In genomic region chr18:40414155-40414754, GRCh38 we compare ENCODE assay signal across 15 cellular contexts.
A peak's percentile ranks its signal among the peaks of the same experiment; 100 is the strongest.
DNase-seq lines count a peak whose midpoint lies in the region; ATAC-seq and TF ChIP-seq lines count a peak whose summit lies in the region.
"Had no signal": no experiment of that assay in that cellular context is flagged by ENCODE, and none has a peak within 500 bp of the region (broad histone marks: within the 10 kb centered on the region; RNA-seq: fewer than 3 reads in every experiment).

No MANE protein-coding gene starts in this region.

- ATAC-seq in foreskin keratinocyte, result peak; percentile 45
- ATAC-seq in left cardiac atrium, result no peak
- no peak for ATAC-seq in WTC11
- ATAC-seq: activated CD4-positive, CD25-positive, alpha-beta regulatory T cell treated with anti-CD3 and anti-CD28 coated beads, Interleukin-2, amount 50 U/mL, for 24 hours had no signal

- H3K27ac ChIP-seq in foreskin keratinocyte, result no peak overlapping the region
- H3K27ac ChIP-seq in substantia nigra (ENCODE audit: low read depth, low read length, poor library complexity, severe bottlenecking), result no peak overlapping the region

- H3K27ac Mint-ChIP-seq in Calu3 (ENCODE audit: unreplicated experiment) (no peak overlapping the region), WTC11 (no peak overlapping the region)
- H3K27ac Mint-ChIP-seq: HFFc6 had no signal

- no peaks in the 10 kb centered on the region for H3K4me1 ChIP-seq in foreskin keratinocyte
- H3K4me1 ChIP-seq: BE2C had no signal

- peak; percentile 5 for DNase-seq in Calu3
- peak; percentile 60 for DNase-seq in NCI-H128 (lab: John Stamatoyannopoulos, UW; ENCODE audit: unreplicated experiment)
- DNase-seq in SK-N-DZ (ENCODE audit: low spot score), result peak; percentile 61
- peak; percentile 37 to 73 for DNase-seq in foreskin keratinocyte
- no peak for DNase-seq in left cardiac atrium
- DNase-seq in posterior vena cava (ENCODE audit: low spot score), result no peak
- DNase-seq in substantia nigra (lab: John Stamatoyannopoulos, UW), result no peak
- no peak for DNase-seq in WTC11 (ENCODE audit: low spot score)
- DNase-seq: activated T-cell treated with anti-CD3 and anti-CD28 coated beads for 4 hours; BE2C; HFFc6; islet precursor cell; stimulated activated naive CD4-positive, alpha-beta T cell treated with Interleukin-2 at 50 U/mL for 16 hours; SW 1271 had no signal

- no peaks in the 10 kb centered on the region for H3K36me3 Mint-ChIP-seq in Calu3 (ENCODE audit: insufficient read depth, unreplicated experiment)
- no peaks in the 10 kb centered on the region for H3K36me3 Mint-ChIP-seq in WTC11

- H3K9me3 Mint-ChIP-seq in Calu3 (ENCODE audit: low read depth, unreplicated experiment), result no peaks in the 10 kb centered on the region
- no peaks in the 10 kb centered on the region for H3K9me3 Mint-ChIP-seq in WTC11

- intact Hi-C loops in Calu3 (cut with micrococcal nuclease; ENCODE audit: unreplicated experiment) (no loop called here), left cardiac atrium (cut with DNase I) (no loop called here), posterior vena cava (cut with DNase I) (no loop called here)

- POLR2A ChIA-PET in WTC11 (lab: Charles Lee), result no interaction called here

- H3K27me3 Mint-ChIP-seq in Calu3 (ENCODE audit: unreplicated experiment) (peaks cover 10% of the 10 kb centered on the region), WTC11 (ENCODE audit: low read depth) (no peaks in the 10 kb centered on the region)

- TF ChIP-seq CTCF in Calu3 (IDR thresholded peaks at IDR 0.05; ENCODE audit: unreplicated experiment) (no peak), foreskin keratinocyte (conservative IDR thresholded peaks at IDR 0.05) (no peak), WTC11 (IDR thresholded peaks at IDR 0.05) (no peak)

- H3K4me3 Mint-ChIP-seq in Calu3 (ENCODE audit: low read depth, unreplicated experiment) (no peak overlapping the region), WTC11 (no peak overlapping the region)
- H3K4me3 Mint-ChIP-seq: HFFc6 had no signal

- H3K4me1 Mint-ChIP-seq in Calu3 (ENCODE audit: low read depth, unreplicated experiment), result peaks cover 9% of the 10 kb centered on the region
- H3K4me1 Mint-ChIP-seq in WTC11, result no peaks in the 10 kb centered on the region

- no peaks in the 10 kb centered on the region for H3K27me3 ChIP-seq in foreskin keratinocyte
- H3K27me3 ChIP-seq: BE2C had no signal

- CTCF ChIA-PET in Calu3 (lab: Charles Lee), result no interaction called here
- CTCF ChIA-PET in WTC11 (lab: Charles Lee), result interaction anchor here (1.5 to 1.6 kb wide), 2 partner anchors 9 to 384 kb away, joined by 3 read pairs; no protein-coding TSS in a partner anchor

- no TSS peak for BruUV-seq in Calu3 (replicated peaks; lab: Mats Ljungman, UMichigan)

TF ChIP-seq in WTC11, 78 proteins besides CTCF, POLR2A, EP300 and RAD21:
- TF ChIP-seq CREB1 (CRISPR knock-in tag; IDR thresholded peaks at IDR 0.05), result no peak
- no peak for TF ChIP-seq ZNF671 (CRISPR knock-in tag; IDR thresholded peaks at IDR 0.05)
- no peak for TF ChIP-seq E2F1 (CRISPR knock-in tag; IDR thresholded peaks at IDR 0.05)
- no peak for TF ChIP-seq TEAD4 (CRISPR knock-in tag; IDR thresholded peaks at IDR 0.05)
- TF ChIP-seq RELA (CRISPR knock-in tag; IDR thresholded peaks at IDR 0.05; ENCODE audit: borderline replicate concordance), result no peak
- no peak for TF ChIP-seq SOX15 (CRISPR knock-in tag; IDR thresholded peaks at IDR 0.05)
- no peak for TF ChIP-seq JUN (CRISPR knock-in tag; IDR thresholded peaks at IDR 0.05)
- no peak for TF ChIP-seq TP53 (CRISPR knock-in tag; IDR thresholded peaks at IDR 0.05)
- TF ChIP-seq ATF2 (CRISPR knock-in tag; IDR thresholded peaks at IDR 0.05; ENCODE audit: borderline replicate concordance, low read depth), result no peak
- no peak for TF ChIP-seq TEAD1 (CRISPR knock-in tag; IDR thresholded peaks at IDR 0.05)
- TF ChIP-seq ELF4 (CRISPR knock-in tag; IDR thresholded peaks at IDR 0.05; ENCODE audit: low read depth), result no peak
- TF ChIP-seq ZSCAN18 (CRISPR knock-in tag; IDR thresholded peaks at IDR 0.05), result no peak
- no peak for TF ChIP-seq ZBTB43 (CRISPR knock-in tag; IDR thresholded peaks at IDR 0.05)
- no peak for TF ChIP-seq CREM (CRISPR knock-in tag; IDR thresholded peaks at IDR 0.05)
- no peak for TF ChIP-seq SMAD4 (CRISPR knock-in tag; IDR thresholded peaks at IDR 0.05)
- no peak for TF ChIP-seq RORB (CRISPR knock-in tag; IDR thresholded peaks at IDR 0.05)
- no peak for TF ChIP-seq GRHL2 (CRISPR knock-in tag; IDR thresholded peaks at IDR 0.05; ENCODE audit: insufficient replicate concordance, severe bottlenecking)
- no peak for TF ChIP-seq ZNF232 (CRISPR knock-in tag; IDR thresholded peaks at IDR 0.05)
- TF ChIP-seq ATF1 (CRISPR knock-in tag; IDR thresholded peaks at IDR 0.05), result no peak
- no peak for TF ChIP-seq NFE2L1 (CRISPR knock-in tag; IDR thresholded peaks at IDR 0.05)

Comparison
In these comparisons a context has a peak if more than half of its experiments do, and no peak if none do; other contexts are left out.
1. DNase-seq: peak in Calu3 (single experiment), NCI-H128 (single experiment), SK-N-DZ (single experiment) and foreskin keratinocyte (2 of 2); none in left cardiac atrium (single experiment), posterior vena cava (single experiment), substantia nigra (0 of 49) and WTC11 (single experiment).